In genomic region chr4:110620352-110621327, GRCh38 we compare ENCODE assay signal across 10 cellular contexts. TPM values are rescaled to one million over a fixed set of nuclear protein-coding genes. Genes with fewer than 3 reads are reported as not detected.
A peak's percentile ranks its signal among the peaks of the same experiment; 100 is the strongest.
DNase-seq lines count a peak whose midpoint lies in the region; ATAC-seq, FAIRE-seq and TF ChIP-seq lines count a peak whose summit lies in the region.
"Had no signal": no experiment of that assay in that cellular context is flagged by ENCODE, and none has a peak within 500 bp of the region (broad histone marks: within the 10 kb centered on the region; RNA-seq: fewer than 3 reads in every experiment).

No MANE protein-coding gene starts in this region.

- H3K9ac ChIP-seq in K562 (ENCODE audit: insufficient read depth in 1 of 2, low read depth in 2 of 2, low read length in 2 of 2), result no peak overlapping the region; a peak in 1 of 4 replicates
- no peak overlapping the region for H3K9ac ChIP-seq in GM23248

- H3K36me3 ChIP-seq in heart left ventricle (no peaks in the 10 kb centered on the region), K562 (ENCODE audit: control insufficient read depth, insufficient read depth, low read length) (no peaks in the 10 kb centered on the region), right lobe of liver (no peaks in the 10 kb centered on the region), GM23248 (ENCODE audit: low read depth) (no peaks in the 10 kb centered on the region)

- no peaks in the 10 kb centered on the region for H3K9me1 ChIP-seq in K562 (ENCODE audit: control insufficient read depth, insufficient read depth, low read length)

- TF ChIP-seq CTCF in heart left ventricle (IDR thresholded peaks at IDR 0.05) (no peak), K562 (IDR thresholded peaks at IDR 0.05 in 2 of 3, conservative IDR thresholded peaks at IDR 0.05 in 1 of 3; ENCODE audit: insufficient read depth in 2 of 3, low read depth in 1 of 3, low read length in 3 of 3) (no peak), right lobe of liver (IDR thresholded peaks at IDR 0.05) (no peak)

- ATAC-seq in heart left ventricle, result peak in 2 of 4 donors; percentile 16 to 34
- peak; percentile 70 for ATAC-seq in K562
- peak; percentile 56 to 66 (median 62) for ATAC-seq in right lobe of liver
- no peak for ATAC-seq in GM21381 (IDR thresholded peaks at IDR 0.05; ENCODE audit: unreplicated experiment)
- no peak for ATAC-seq in GM19452 (IDR thresholded peaks at IDR 0.05; ENCODE audit: unreplicated experiment)

- TF ChIP-seq POLR2A in heart left ventricle (IDR thresholded peaks at IDR 0.05) (no peak), K562 (conservative IDR thresholded peaks at IDR 0.05) (no peak), right lobe of liver (IDR thresholded peaks at IDR 0.05) (no peak)

- H3K4me3 ChIP-seq in heart left ventricle, result peak overlapping the region in 7 of 12 donors; percentile 7 to 54 (median 36)
- H3K4me3 ChIP-seq in K562, result no peak overlapping the region
- peak overlapping the region in 1 of 3 donors; percentile 7 for H3K4me3 ChIP-seq in right lobe of liver
- H3K4me3 ChIP-seq in GM23248, result no peak overlapping the region

- H4K20me1 ChIP-seq in K562 (replicated peaks; ENCODE audit: control insufficient read depth, insufficient read depth, low read length), result no peaks in the 10 kb centered on the region
- H4K20me1 ChIP-seq in GM23248 (ENCODE audit: insufficient read depth), result no peaks in the 10 kb centered on the region

- H3K27me3 ChIP-seq in heart left ventricle, result peaks cover 71 to 100% (median 96%) of the 10 kb centered on the region in 9 donors
- peaks cover 33 to 60% of the 10 kb centered on the region in 2 experiments for H3K27me3 ChIP-seq in K562 (ENCODE audit: control insufficient read depth in 2 of 2, insufficient read depth in 2 of 2, low read length in 2 of 2)
- H3K27me3 ChIP-seq in right lobe of liver, result peaks cover 14 to 84% of the 10 kb centered on the region in 2 donors
- no peaks in the 10 kb centered on the region for H3K27me3 ChIP-seq in GM23248 (replicated peaks; ENCODE audit: insufficient read depth)

- CTCF ChIA-PET in K562 (lab: Yijun Ruan, JAX; ENCODE audit: low intra/inter-chr PET ratio), result no interaction called here

- H3K9me3 ChIP-seq in heart left ventricle (peaks cover 0 to 13% (median 0%) of the 10 kb centered on the region in 12 donors), K562 (replicated peaks; ENCODE audit: control insufficient read depth, insufficient read depth, low read depth, low read length) (no peaks in the 10 kb centered on the region), right lobe of liver (no peaks in the 10 kb centered on the region), GM23248 (ENCODE audit: low read depth) (no peaks in the 10 kb centered on the region)

- no peak for TF ChIP-seq RAD21 in K562 (CRISPR knock-in tag; conservative IDR thresholded peaks at IDR 0.05 in 1 of 2, IDR thresholded peaks at IDR 0.05 in 1 of 2)

- DNase-seq in heart left ventricle, result no peak
- DNase-seq in cardiac septum (ENCODE audit: low spot score), result no peak
- DNase-seq in K562 (ENCODE audit: extremely low read depth in 1 of 4, low spot score in 3 of 4), result peak in 1 of 4 experiments; percentile 12
- peak in 1 of 3 donors; percentile 45 for DNase-seq in right lobe of liver
- no peak for DNase-seq in GM23248
- DNase-seq in NOMO-1 (lab: John Stamatoyannopoulos, UW; ENCODE audit: unreplicated experiment in 2 of 2), result no peak

- FAIRE-seq in K562 (lab: Jason Lieb, UNC), result no peak
- FAIRE-seq: G401.6 had no signal

- no peak overlapping the region for H3K4me2 ChIP-seq in K562 (ENCODE audit: insufficient read depth, low read length)
- no peak overlapping the region for H3K4me2 ChIP-seq in GM23248 (ENCODE audit: unreplicated experiment)

- H3K27ac ChIP-seq in heart left ventricle (no peak overlapping the region), K562 (ENCODE audit: extremely low read depth, low read depth, low read length) (no peak overlapping the region), right lobe of liver (no peak overlapping the region), GM23248 (no peak overlapping the region)
- H3K27ac ChIP-seq: epithelial cell of prostate had no signal

- 15 to 26% (median 18%) methylated on average over 38 to 43 of the region's 43 CpGs for WGBS in heart left ventricle, 4 donors
- WGBS in K562 (ENCODE audit: insufficient coverage, low coverage, missing lambda C conversion rate), result 8% methylated on average over 42 of the region's 43 CpGs
- 11% methylated on average over 22 of the region's 43 CpGs for WGBS in right lobe of liver (ENCODE audit: insufficient coverage, low coverage, low lambda C conversion rate, missing lambda C conversion rate)
- 93 to 97% methylated on average over 41 to 43 of the region's 43 CpGs for WGBS in GM23248 (ENCODE audit: low coverage in 1 of 2, low lambda C conversion rate in 2 of 2, missing lambda C conversion rate in 2 of 2), 2 experiments

- no peak overlapping the region for H2AFZ ChIP-seq in K562 (ENCODE audit: low read depth, low read length)
- no peak overlapping the region for H2AFZ ChIP-seq in GM23248

- no peaks in the 10 kb centered on the region for H3K9me2 ChIP-seq in GM23248 (ENCODE audit: insufficient read depth)

- in situ Hi-C loops in K562 (cut with MboI) (no loop called here), GM23248 (cut with MboI) (no loop called here)

- H3F3A ChIP-seq in GM23248 (ENCODE audit: insufficient read depth), result no peaks in the 10 kb centered on the region

- intact Hi-C loops in heart left ventricle (cut with DNase I) (no loop called here), cardiac septum (cut with DNase I) (no loop called here), K562 (cut with micrococcal nuclease) (no loop called here), right lobe of liver (cut with DNase I) (no loop called here)

- POLR2A ChIA-PET in K562 (lab: Yijun Ruan, JAX), result interaction anchor here (0.7 kb wide), 1 partner anchor 1410 kb away, joined by 4 read pairs; no protein-coding TSS in a partner anchor

- H3K4me1 ChIP-seq in heart left ventricle, result peaks cover 0 to 44% (median 20%) of the 10 kb centered on the region in 12 donors
- H3K4me1 ChIP-seq in K562 (replicated peaks in 1 of 2; ENCODE audit: control insufficient read depth in 2 of 2, insufficient read depth in 2 of 2, low read length in 2 of 2), result peaks cover 0 to 8% of the 10 kb centered on the region in 2 experiments; a peak in 1 of 5 replicates
- peaks cover 0 to 26% (median 0%) of the 10 kb centered on the region in 4 donors for H3K4me1 ChIP-seq in right lobe of liver
- H3K4me1 ChIP-seq in GM23248 (ENCODE audit: insufficient read depth), result no peaks in the 10 kb centered on the region

- H3K79me2 ChIP-seq in K562 (ENCODE audit: control insufficient read depth, insufficient read depth, low read length) (no peaks in the 10 kb centered on the region), GM23248 (ENCODE audit: insufficient read depth) (no peaks in the 10 kb centered on the region)

- BruUV-seq in K562 (replicated peaks; lab: Mats Ljungman, UMichigan), result no TSS peak

- TF ChIP-seq EP300 in K562 (IDR thresholded peaks at IDR 0.05; ENCODE audit: low read length), result no peak

TF ChIP-seq in K562, 482 proteins besides CTCF, POLR2A, EP300 and RAD21 (continues in another document):
- no peak for TF ChIP-seq RBM22 (IDR thresholded peaks at IDR 0.05; ENCODE audit: low read depth, low read length, poor library complexity, severe bottlenecking)
- no peak for TF ChIP-seq MIER1 (IDR thresholded peaks at IDR 0.05; ENCODE audit: low read depth)
- TF ChIP-seq ZNF274 (IDR thresholded peaks at IDR 0.05; ENCODE audit: borderline replicate concordance, low read depth, low read length), result no peak
- no peak for TF ChIP-seq FOS (IDR thresholded peaks at IDR 0.05; ENCODE audit: extremely low read depth, insufficient read length)
- TF ChIP-seq POU5F1 (IDR thresholded peaks at IDR 0.05; ENCODE audit: borderline replicate concordance, low read depth, low read length, partially characterized antibody), result no peak
- TF ChIP-seq MYNN (IDR thresholded peaks at IDR 0.05), result no peak
- no peak for TF ChIP-seq MYNN (CRISPR knock-in tag; IDR thresholded peaks at IDR 0.05)
- no peak for TF ChIP-seq ZNF165 (CRISPR knock-in tag; IDR thresholded peaks at IDR 0.05; ENCODE audit: borderline replicate concordance)
- no peak for TF ChIP-seq ZKSCAN8 (CRISPR knock-in tag; IDR thresholded peaks at IDR 0.05)
- no peak for TF ChIP-seq ZNF584 (CRISPR knock-in tag; IDR thresholded peaks at IDR 0.05; ENCODE audit: low read depth)
- no peak for TF ChIP-seq RAD51 (IDR thresholded peaks at IDR 0.05; ENCODE audit: borderline replicate concordance, low read depth)
- TF ChIP-seq NFYB (IDR thresholded peaks at IDR 0.05; ENCODE audit: extremely low read depth, insufficient read length), result no peak
- TF ChIP-seq PHB (CRISPR knock-in tag; IDR thresholded peaks at IDR 0.05), result no peak
- no peak for TF ChIP-seq PHB2 (IDR thresholded peaks at IDR 0.05; ENCODE audit: low read depth)
- TF ChIP-seq ZNF354B (CRISPR knock-in tag; IDR thresholded peaks at IDR 0.05), result no peak

RNA-seq across cellular contexts. Expression of gene PITX2, which starts 2.2 kb away (rescaled TPM):
- total RNA-seq in heart left ventricle (under 1 TPM in 5 of 9 donors, not detected in 4; 0.19 to 0.94 (median 0.36) TPM), cardiac septum (1.0 TPM), K562 (2014; rRNA removed) (not detected in 2 replicates), K562 (2014; rRNA removed; fragmentation: Illumina TruSeq; extraction: Trizol) (not detected in 2 replicates), K562 (2015; rRNA removed; fragmentation: Illumina TruSeq; extraction: Trizol) (not detected in 2 replicates), K562 (2021) (not detected in 2 replicates), right lobe of liver (not detected)
- polyA plus RNA-seq in heart left ventricle (under 1 TPM in 1 of 2 donors, not detected in 1; 0.17 TPM), K562 (2011; rRNA removed) (0.08 TPM in 1 of 2 replicates, not detected in the other), K562 (2014; fragmentation: Illumina TruSeq; extraction: Trizol) (not detected in 2 replicates), K562 (2014; fragmentation: Nextera tagmentation; extraction: Ambion mirVana) (not detected), K562 (2014; rRNA removed) (0.40 TPM in 1 of 2 replicates, not detected in the other), GM23248 (2016; fragmentation: Nextera tagmentation; extraction: Ambion mirVana) (5.6 and 5.8 TPM in 2 replicates)
- not detected in 2 replicates for total RNA-seq in K562 (2011; cell fraction: chromatin; rRNA removed; ENCODE audit: low replicate concordance)
- total RNA-seq in K562 (2011; cell fraction: nucleolus; rRNA removed), result not detected in 2 replicates
- not detected in 2 replicates for total RNA-seq in K562 (2011; cell fraction: nucleoplasm; rRNA removed)
- 0.04 and 0.13 TPM in 2 replicates for polyA plus RNA-seq in K562 (2011; cell fraction: cytosol; rRNA removed)
- 0.04 and 0.09 TPM in 2 replicates for polyA plus RNA-seq in K562 (2011; cell fraction: nucleus; rRNA removed)
- not detected in 2 replicates for polyA plus RNA-seq in K562 (2012)
- not detected in 2 replicates for polyA minus RNA-seq in K562 (2011; rRNA and poly(A)+ RNA removed)
- polyA minus RNA-seq in K562 (2011; cell fraction: cytosol; rRNA and poly(A)+ RNA removed), result not detected in 2 replicates
- polyA minus RNA-seq in K562 (2011; cell fraction: nucleus; rRNA and poly(A)+ RNA removed), result not detected in 2 replicates
- 4.3 and 5.8 TPM in 2 replicates for total RNA-seq in GM23248 (2014; rRNA removed; shearing (Covaris generic))

Comparison
In these comparisons a context has a peak if more than half of its experiments do, and no peak if none do; other contexts are left out.
1. ATAC-seq: peak in K562 (single experiment) and right lobe of liver (4 of 4); none in GM21381 (single experiment) and GM19452 (single experiment).
2. H3K4me3 ChIP-seq: peak in heart left ventricle (7 of 12); none in K562 (single experiment) and GM23248 (single experiment).